ENCODE assay signal across 22 cellular contexts in the genomic region with DNA sequence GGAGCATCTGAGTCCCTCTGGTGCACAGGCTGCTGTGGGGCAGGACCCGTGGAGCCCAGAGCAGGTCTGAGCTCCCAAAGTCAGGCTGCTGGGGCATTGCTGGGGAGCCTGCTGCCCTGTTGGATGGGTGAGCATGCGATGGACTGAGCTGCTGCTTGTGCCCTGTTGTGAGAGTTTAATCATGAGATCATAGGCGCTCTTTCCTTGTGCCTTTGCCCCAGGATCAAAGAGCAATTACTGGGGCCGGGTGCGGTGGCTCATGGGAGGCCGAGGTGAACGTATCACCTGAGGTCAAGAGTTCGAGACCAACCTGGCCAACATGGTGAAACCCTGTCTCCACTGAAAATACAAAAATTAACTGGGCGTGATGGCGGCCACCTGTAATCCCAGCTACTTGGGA. TPM values are rescaled to one million over a fixed set of nuclear protein-coding genes. Genes with fewer than 3 reads are reported as not detected.
A peak's percentile ranks its signal among the peaks of the same experiment; 100 is the strongest.
DNase-seq lines count a peak whose midpoint lies in the region; ATAC-seq and TF ChIP-seq lines count a peak whose summit lies in the region.
"Had no signal": no experiment of that assay in that cellular context is flagged by ENCODE, and none has a peak within 500 bp of the region (broad histone marks: within the 10 kb centered on the region; RNA-seq: fewer than 3 reads in every experiment).

No MANE protein-coding gene starts in this region.

- no peak overlapping the region for H3K4me3 Mint-ChIP-seq in activated T-cell treated with anti-CD3 and anti-CD28 coated beads, Interleukin-2, amount 50 U/mL, for 24 hours
- H3K4me3 Mint-ChIP-seq: B cell; CD14-positive monocyte; CD4-positive, alpha-beta memory T cell; GM23338; H9 had no signal

- H3K4me1 ChIP-seq in mucosa of descending colon (ENCODE audit: low read depth), result no peaks in the 10 kb centered on the region

- peaks cover 16% of the 10 kb centered on the region for H3K4me1 Mint-ChIP-seq in activated T-cell treated with anti-CD3 and anti-CD28 coated beads, Interleukin-2, amount 50 U/mL, for 24 hours (ENCODE audit: low read depth)

- H3K36me3 Mint-ChIP-seq in activated T-cell treated with anti-CD3 and anti-CD28 coated beads, Interleukin-2, amount 50 U/mL, for 24 hours (ENCODE audit: low read depth), result peaks cover 74% of the 10 kb centered on the region

- H3K27ac Mint-ChIP-seq in activated T-cell treated with anti-CD3 and anti-CD28 coated beads, Interleukin-2, amount 50 U/mL, for 24 hours, result peak overlapping the region; percentile 29
- H3K27ac Mint-ChIP-seq: B cell, GM23338, H9 had no signal

- intact Hi-C loops in left colon (cut with DNase I, micrococcal nuclease) (no loop called here), mucosa of descending colon (cut with DNase I, micrococcal nuclease) (no loop called here)

- H3K27me3 Mint-ChIP-seq in activated T-cell treated with anti-CD3 and anti-CD28 coated beads, Interleukin-2, amount 50 U/mL, for 24 hours, result no peaks in the 10 kb centered on the region
- H3K27me3 Mint-ChIP-seq: B cell; CD4-positive, alpha-beta memory T cell had no signal

- ATAC-seq in left colon, result peak; percentile 62
- ATAC-seq in mucosa of descending colon, result peak; percentile 33
- no peak for ATAC-seq in HG03196 (IDR thresholded peaks at IDR 0.05; ENCODE audit: unreplicated experiment)
- ATAC-seq: GM23338, HCT116 had no signal

- no peak for TF ChIP-seq CTCF in mucosa of descending colon (IDR thresholded peaks at IDR 0.05)

- no peaks in the 10 kb centered on the region for H3K9me3 Mint-ChIP-seq in activated T-cell treated with anti-CD3 and anti-CD28 coated beads, Interleukin-2, amount 50 U/mL, for 24 hours

- H3K9me3 ChIP-seq in mucosa of descending colon, result no peaks in the 10 kb centered on the region
- H3K9me3 ChIP-seq: BLaER1 treated with 17β-estradiol and CSF1 and Interleukin-3, amounts not matched to agents 10 nM and 100 nM had no signal

- no peak overlapping the region for H3K4me3 ChIP-seq in mucosa of descending colon
- H3K4me3 ChIP-seq: BLaER1 treated with 17β-estradiol and CSF1 and Interleukin-3, amounts not matched to agents 10 nM and 100 nM; GM23338 had no signal

- DNase-seq in activated T-cell treated with anti-CD3 and anti-CD28 coated beads, Interleukin-2, amount 50 U/mL, for 24 hours, result no peak
- no peak for DNase-seq in activated T-cell treated with anti-CD3 and anti-CD28 coated beads, Interleukin-2, amount 50 U/mL, for 48 hours
- DNase-seq in left colon (no peak), mucosa of descending colon (no peak), NCI-H510A (lab: John Stamatoyannopoulos, UW) (no peak), NCI-H146 (lab: John Stamatoyannopoulos, UW) (no peak)
- DNase-seq: Calu3; CD4-positive, alpha-beta memory T cell; COR-L47; DMS53; DMS79 treated with DMSO at 0.1 percent for 48 hours; GF-D8; H9 had no signal

- peaks cover 17% of the 10 kb centered on the region for H3K36me3 ChIP-seq in mucosa of descending colon (ENCODE audit: low read depth)

RNA-seq across cellular contexts. Expression of a gene that starts 37.5 kb away (rescaled TPM):
- total RNA-seq in left colon, result not detected
- total RNA-seq in mucosa of descending colon, result not detected
- total RNA-seq: B cell; CD4-positive, alpha-beta memory T cell; Daoy; G401; GM23338; H4; H9 had no signal
